In the genomic region with DNA sequence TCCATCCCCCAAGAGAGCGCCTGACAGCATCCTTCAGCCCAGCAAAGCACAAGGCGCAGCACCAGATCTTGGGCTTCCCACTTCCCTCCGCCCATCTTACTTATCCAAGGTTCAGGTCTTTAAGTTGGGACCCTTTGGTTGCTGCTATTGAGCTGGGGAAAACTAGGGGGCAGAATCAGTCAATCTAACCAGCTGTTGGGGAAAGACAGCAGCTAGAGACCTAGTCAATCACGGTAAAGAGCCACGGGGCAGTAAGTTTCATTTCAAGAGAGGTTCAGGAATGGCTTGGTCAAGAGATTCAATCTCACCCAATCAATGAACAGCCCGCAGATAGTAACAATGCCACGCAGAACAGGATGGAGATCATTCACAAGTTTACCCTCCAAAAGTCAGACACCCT, we compare ENCODE assay signal across 8 cellular contexts. TPM values are rescaled to one million over a fixed set of nuclear protein-coding genes. Genes with fewer than 3 reads are reported as not detected.
DNase-seq lines count a peak whose midpoint lies in the region; ATAC-seq and TF ChIP-seq lines count a peak whose summit lies in the region.

No MANE protein-coding gene starts in this region.

- H3K79me2 ChIP-seq in H9 (ENCODE audit: insufficient read depth, low read length) = no peaks in the 10 kb centered on the region

- H3T11ph ChIP-seq in H9 (ENCODE audit: low read length) = no peak overlapping the region

- H3K36me3 Mint-ChIP-seq in H9 (ENCODE audit: insufficient read depth in 1 of 3, low read depth in 3 of 3) (no peaks in the 10 kb centered on the region), brain (no peaks in the 10 kb centered on the region), mesothelial cell of epicardium (no peaks in the 10 kb centered on the region)

- H2AFZ ChIP-seq in H9 (ENCODE audit: low read length) = no peak overlapping the region

- H3K4me2 ChIP-seq in H9 (ENCODE audit: insufficient read depth, insufficient read length, low read length) = peak overlapping the region; percentile 70

- no peak overlapping the region for H3K56ac ChIP-seq in H9 (ENCODE audit: insufficient read length, low read depth, low read length)

- H3K9me3 ChIP-seq in AG04450 (ENCODE audit: control insufficient read depth, insufficient read depth, low read length) (no peaks in the 10 kb centered on the region; the same call in 1 of the 2 replicates), H9 (ENCODE audit: control insufficient read depth, low read depth, low read length) (no peaks in the 10 kb centered on the region)

- no peak overlapping the region for H2BK20ac ChIP-seq in H9 (ENCODE audit: low read depth, low read length, poor library complexity, severe bottlenecking)

- H3K27ac Mint-ChIP-seq in H9 (no peak overlapping the region), brain (peak overlapping the region; percentile 5 to 85 (median 55)), mesothelial cell of epicardium (no peak overlapping the region)

- POLR2A ChIA-PET in AG04450 (lab: Yijun Ruan, JAX) = no interaction called here

- H4K91ac ChIP-seq in H9 (ENCODE audit: insufficient read length, low read depth, low read length) = no peak overlapping the region

- peaks cover 16 to 29% of the 10 kb centered on the region in 2 experiments for H3K4me1 Mint-ChIP-seq in H9
- peaks cover 55% of the 10 kb centered on the region for H3K4me1 Mint-ChIP-seq in brain
- peaks cover 19% of the 10 kb centered on the region for H3K4me1 Mint-ChIP-seq in mesothelial cell of epicardium

- no peak overlapping the region for H3K18ac ChIP-seq in H9 (ENCODE audit: insufficient read length, low read depth, low read length)

- peaks cover 44% of the 10 kb centered on the region for H3K27me3 Mint-ChIP-seq in H9 (ENCODE audit: low read depth)
- H3K27me3 Mint-ChIP-seq in brain = peaks cover 25% of the 10 kb centered on the region
- peaks cover 46% of the 10 kb centered on the region for H3K27me3 Mint-ChIP-seq in mesothelial cell of epicardium (ENCODE audit: low read depth)

- TF ChIP-seq CTCF in AG04450 (IDR thresholded peaks at IDR 0.05; ENCODE audit: low read depth, low read length) (no peak), H9 (conservative IDR thresholded peaks at IDR 0.05) (peak; percentile 50), brain (conservative IDR thresholded peaks at IDR 0.05) (peak; percentile 4 to 17), mesothelial cell of epicardium (IDR thresholded peaks at IDR 0.05; ENCODE audit: unreplicated experiment) (no peak)

- DNase-seq in AG04450 (ENCODE audit: low read depth, low spot score) (no peak), H9 (peak; percentile 49), mesothelial cell of epicardium (ENCODE audit: low spot score in 2 of 2, unreplicated experiment in 2 of 2) (no peak), DMS153 treated with DMSO at 0.1 percent for 48 hours (lab: John Stamatoyannopoulos, UW; ENCODE audit: unreplicated experiment) (no peak), OCI-M2 (lab: John Stamatoyannopoulos, UW; ENCODE audit: unreplicated experiment) (no peak)

- no peak overlapping the region for H2BK15ac ChIP-seq in H9 (ENCODE audit: low read depth, low read length)

- peaks cover 25% of the 10 kb centered on the region for H3K23me2 ChIP-seq in H9 (ENCODE audit: insufficient read length, low read depth, low read length, poor library complexity, severe bottlenecking)

- H3K23ac ChIP-seq in H9 (ENCODE audit: insufficient read length, low read depth, low read length) = no peak overlapping the region

- H2AK5ac ChIP-seq in H9 (ENCODE audit: insufficient read length, low read length) = no peak overlapping the region

- H3K79me1 ChIP-seq in H9 (ENCODE audit: insufficient read depth, low read depth, low read length, poor library complexity, severe bottlenecking) = no peaks in the 10 kb centered on the region

- H4K8ac ChIP-seq in H9 (replicated peaks; ENCODE audit: insufficient read length, low read depth, low read length) = no peak overlapping the region

- H3K4me3 ChIP-seq in AG04450 (ENCODE audit: low read depth, low read length) = peak overlapping the region; percentile 63

- H2BK5ac ChIP-seq in H9 (ENCODE audit: insufficient read length, low read length) = no peak overlapping the region

- ATAC-seq in GM18858 (IDR thresholded peaks at IDR 0.05; ENCODE audit: unreplicated experiment) = no peak
- no peak for ATAC-seq in HG03520 (IDR thresholded peaks at IDR 0.05; ENCODE audit: unreplicated experiment)

- no CpG with 5 or more reads among the region's 7 CpGs for WGBS in H9 (ENCODE audit: extremely low coverage, insufficient read length, low lambda C conversion rate)

- H3K4ac ChIP-seq in H9 (ENCODE audit: low read depth, low read length) = no peak overlapping the region

- H3K9ac ChIP-seq in H9 (ENCODE audit: extremely low read depth, insufficient read length, low read length) = no peak overlapping the region

- no peak overlapping the region for H3K14ac ChIP-seq in H9 (ENCODE audit: insufficient read depth, low read length)

- H3K27me3 ChIP-seq in AG04450 (ENCODE audit: control insufficient read depth, insufficient read depth, low read length) (peaks cover 16% of the 10 kb centered on the region), H9 (ENCODE audit: insufficient read depth, low read length) (peaks cover 13% of the 10 kb centered on the region; the same call in 1 of the 2 replicates)

- H4K5ac ChIP-seq in H9 (ENCODE audit: insufficient read length, low read depth, low read length) = no peak overlapping the region

- H3K4me3 Mint-ChIP-seq in H9 = peak overlapping the region; percentile 70 to 80
- H3K4me3 Mint-ChIP-seq in brain = peak overlapping the region; percentile 83 to 94 (median 87)
- peak overlapping the region; percentile 65 for H3K4me3 Mint-ChIP-seq in mesothelial cell of epicardium

- CTCF ChIA-PET in AG04450 (lab: Charles Lee) = interaction anchor here (0.5 to 6.3 kb wide), 3 partner anchors 50 to 181 kb away, joined by 3 to 77 read pairs (median 3); no protein-coding TSS in a partner anchor

- peaks cover 2% of the 10 kb centered on the region; the same call in 1 of the 2 replicates for H3K4me1 ChIP-seq in H9 (ENCODE audit: insufficient read depth, low read length)

- H3K9me3 Mint-ChIP-seq in H9 (no peaks in the 10 kb centered on the region), brain (no peaks in the 10 kb centered on the region), mesothelial cell of epicardium (no peaks in the 10 kb centered on the region)

- no peaks in the 10 kb centered on the region for H4K20me1 ChIP-seq in H9 (ENCODE audit: control insufficient read depth, insufficient read depth, insufficient read length)

- H2BK12ac ChIP-seq in H9 (ENCODE audit: insufficient read length, low read depth, low read length) = no peak overlapping the region

- no peak overlapping the region for H3K27ac ChIP-seq in AG04450 (ENCODE audit: low read depth, low read length)
- no peak overlapping the region for H3K27ac ChIP-seq in H9 (ENCODE audit: insufficient read length, low read depth, low read length)

- H2BK120ac ChIP-seq in H9 (ENCODE audit: low read depth, low read length, poor library complexity, severe bottlenecking) = no peak overlapping the region

RNA-seq across cellular contexts. Expression of a gene that starts 1.7 kb away (rescaled TPM):
- 0.43 and 0.58 TPM in 2 replicates for polyA plus RNA-seq in AG04450 (2011; rRNA removed)
- 0.64 and 0.74 TPM in 2 replicates for polyA minus RNA-seq in AG04450 (2011; rRNA and poly(A)+ RNA removed)
- total RNA-seq in H9 (2021) = 5.3 and 5.5 TPM in 2 replicates
- polyA plus RNA-seq in brain (ENCODE audit: insufficient read depth, low read depth, low replicate concordance) = 7.0 TPM
- total RNA-seq in mesothelial cell of epicardium = 2.6 to 3.1 TPM (median 2.7 TPM) in 3 replicates

Comparison
In these comparisons a context has a peak if more than half of its experiments do, and no peak if none do; other contexts are left out.
1. CTCF ChIP-seq: peak in H9 (single experiment) and brain (2 of 2); none in AG04450 (single experiment) and mesothelial cell of epicardium (single experiment).
2. H3K27ac Mint-ChIP-seq: peak in brain (5 of 5); none in H9 (0 of 3) and mesothelial cell of epicardium (single experiment).
3. Peak in every context shown above with its lines, with median percentiles within 50 percentile points of each other: H3K4me3 Mint-ChIP-seq.